1 cellular context compared by ENCODE assay signal in the genomic region with DNA sequence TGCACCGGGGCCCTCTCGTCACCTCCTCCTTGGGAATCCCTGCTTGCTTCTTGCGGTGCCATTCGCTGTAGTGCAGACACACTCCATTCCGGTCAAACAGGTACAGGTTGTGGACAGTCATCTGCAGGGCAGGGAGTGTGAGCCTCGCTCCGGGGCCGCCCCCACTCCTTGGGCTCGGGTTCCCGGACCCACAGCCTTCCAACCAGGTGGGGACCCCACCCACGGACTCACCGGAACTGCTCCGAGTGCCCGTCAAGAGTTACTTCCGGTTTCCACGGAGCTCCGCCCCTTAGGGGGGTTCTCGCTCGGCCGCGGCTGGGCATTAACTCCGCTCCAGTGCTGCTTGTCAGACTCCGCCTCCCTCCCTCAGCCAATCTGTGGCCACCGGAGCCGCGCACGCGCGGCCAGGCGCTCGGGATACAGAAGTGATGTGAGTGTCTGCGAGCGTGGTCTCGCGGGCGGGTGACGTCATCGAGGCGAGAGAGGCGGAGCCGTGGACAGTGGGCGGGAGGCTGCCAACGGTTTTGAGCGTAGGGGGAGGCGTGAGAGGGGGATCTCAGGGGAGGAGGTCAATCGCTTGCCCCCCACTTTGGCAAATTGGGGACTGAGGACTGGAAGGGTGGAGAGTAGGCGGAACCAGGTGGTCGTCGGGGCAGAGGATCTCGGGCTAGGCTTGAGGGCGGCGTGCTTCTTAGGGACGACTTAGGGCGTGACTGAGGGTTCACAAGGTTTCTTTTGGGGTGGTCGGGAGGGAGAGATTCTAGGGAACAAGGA.
TF ChIP-seq lines count a peak whose summit lies in the region.

A gene with protein sequence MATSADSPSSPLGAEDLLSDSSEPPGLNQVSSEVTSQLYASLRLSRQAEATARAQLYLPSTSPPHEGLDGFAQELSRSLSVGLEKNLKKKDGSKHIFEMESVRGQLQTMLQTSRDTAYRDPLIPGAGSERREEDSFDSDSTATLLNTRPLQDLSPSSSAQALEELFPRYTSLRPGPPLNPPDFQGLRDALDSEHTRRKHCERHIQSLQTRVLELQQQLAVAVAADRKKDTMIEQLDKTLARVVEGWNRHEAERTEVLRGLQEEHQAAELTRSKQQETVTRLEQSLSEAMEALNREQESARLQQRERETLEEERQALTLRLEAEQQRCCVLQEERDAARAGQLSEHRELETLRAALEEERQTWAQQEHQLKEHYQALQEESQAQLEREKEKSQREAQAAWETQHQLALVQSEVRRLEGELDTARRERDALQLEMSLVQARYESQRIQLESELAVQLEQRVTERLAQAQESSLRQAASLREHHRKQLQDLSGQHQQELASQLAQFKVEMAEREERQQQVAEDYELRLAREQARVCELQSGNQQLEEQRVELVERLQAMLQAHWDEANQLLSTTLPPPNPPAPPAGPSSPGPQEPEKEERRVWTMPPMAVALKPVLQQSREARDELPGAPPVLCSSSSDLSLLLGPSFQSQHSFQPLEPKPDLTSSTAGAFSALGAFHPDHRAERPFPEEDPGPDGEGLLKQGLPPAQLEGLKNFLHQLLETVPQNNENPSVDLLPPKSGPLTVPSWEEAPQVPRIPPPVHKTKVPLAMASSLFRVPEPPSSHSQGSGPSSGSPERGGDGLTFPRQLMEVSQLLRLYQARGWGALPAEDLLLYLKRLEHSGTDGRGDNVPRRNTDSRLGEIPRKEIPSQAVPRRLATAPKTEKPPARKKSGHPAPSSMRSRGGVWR (plus strand): TSS at position 498 of the 774 bp plus-strand sequence. CDS start 874 bp downstream, outside the sequence.
A gene with protein sequence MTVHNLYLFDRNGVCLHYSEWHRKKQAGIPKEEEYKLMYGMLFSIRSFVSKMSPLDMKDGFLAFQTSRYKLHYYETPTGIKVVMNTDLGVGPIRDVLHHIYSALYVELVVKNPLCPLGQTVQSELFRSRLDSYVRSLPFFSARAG (minus strand): TSS at position 238 of the 774 bp plus-strand sequence. CDS start 117 bp downstream, at position 121.

TF ChIP-seq in GM12878, 131 proteins besides CTCF, POLR2A, EP300 and RAD21 (continued from another document and continues in another):
- TF ChIP-seq, protein P1, sequence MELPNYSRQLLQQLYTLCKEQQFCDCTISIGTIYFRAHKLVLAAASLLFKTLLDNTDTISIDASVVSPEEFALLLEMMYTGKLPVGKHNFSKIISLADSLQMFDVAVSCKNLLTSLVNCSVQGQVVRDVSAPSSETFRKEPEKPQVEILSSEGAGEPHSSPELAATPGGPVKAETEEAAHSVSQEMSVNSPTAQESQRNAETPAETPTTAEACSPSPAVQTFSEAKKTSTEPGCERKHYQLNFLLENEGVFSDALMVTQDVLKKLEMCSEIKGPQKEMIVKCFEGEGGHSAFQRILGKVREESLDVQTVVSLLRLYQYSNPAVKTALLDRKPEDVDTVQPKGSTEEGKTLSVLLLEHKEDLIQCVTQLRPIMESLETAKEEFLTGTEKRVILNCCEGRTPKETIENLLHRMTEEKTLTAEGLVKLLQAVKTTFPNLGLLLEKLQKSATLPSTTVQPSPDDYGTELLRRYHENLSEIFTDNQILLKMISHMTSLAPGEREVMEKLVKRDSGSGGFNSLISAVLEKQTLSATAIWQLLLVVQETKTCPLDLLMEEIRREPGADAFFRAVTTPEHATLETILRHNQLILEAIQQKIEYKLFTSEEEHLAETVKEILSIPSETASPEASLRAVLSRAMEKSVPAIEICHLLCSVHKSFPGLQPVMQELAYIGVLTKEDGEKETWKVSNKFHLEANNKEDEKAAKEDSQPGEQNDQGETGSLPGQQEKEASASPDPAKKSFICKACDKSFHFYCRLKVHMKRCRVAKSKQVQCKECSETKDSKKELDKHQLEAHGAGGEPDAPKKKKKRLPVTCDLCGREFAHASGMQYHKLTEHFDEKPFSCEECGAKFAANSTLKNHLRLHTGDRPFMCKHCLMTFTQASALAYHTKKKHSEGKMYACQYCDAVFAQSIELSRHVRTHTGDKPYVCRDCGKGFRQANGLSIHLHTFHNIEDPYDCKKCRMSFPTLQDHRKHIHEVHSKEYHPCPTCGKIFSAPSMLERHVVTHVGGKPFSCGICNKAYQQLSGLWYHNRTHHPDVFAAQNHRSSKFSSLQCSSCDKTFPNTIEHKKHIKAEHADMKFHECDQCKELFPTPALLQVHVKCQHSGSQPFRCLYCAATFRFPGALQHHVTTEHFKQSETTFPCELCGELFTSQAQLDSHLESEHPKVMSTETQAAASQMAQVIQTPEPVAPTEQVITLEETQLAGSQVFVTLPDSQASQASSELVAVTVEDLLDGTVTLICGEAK (IDR thresholded peaks at IDR 0.05; ENCODE audit: borderline replicate concordance) = peak; percentile 91
- TF ChIP-seq RUNX3 (IDR thresholded peaks at IDR 0.05; ENCODE audit: low read length) (no peak), EGR1 (IDR thresholded peaks at IDR 0.05; ENCODE audit: borderline replicate concordance in 1 of 2, low read depth in 2 of 2, low read length in 2 of 2) (peak in 1 of 2 experiments; percentile 68; a peak in 1 of 3 replicates), IKZF1 (conservative IDR thresholded peaks at IDR 0.05) (peak; percentile 60), TCF7 (IDR thresholded peaks at IDR 0.05; ENCODE audit: borderline replicate concordance) (no peak), CHD1 (IDR thresholded peaks at IDR 0.05; ENCODE audit: low read depth, low read length) (no peak), HDGF (IDR thresholded peaks at IDR 0.05) (peak; percentile 97), CHD2 (IDR thresholded peaks at IDR 0.05; ENCODE audit: borderline replicate concordance, low read depth, low read length) (peak; percentile 96), SMC3 (IDR thresholded peaks at IDR 0.05; ENCODE audit: borderline replicate concordance, low read length) (0 out of 2 replicates have a peak, but pooled peaks have one; percentile 1), NRF1 (conservative IDR thresholded peaks at IDR 0.05; ENCODE audit: low read depth, low read length) (peak; percentile 90), CBX5 (IDR thresholded peaks at IDR 0.05; ENCODE audit: low read depth) (no peak), RFX5 (IDR thresholded peaks at IDR 0.05; ENCODE audit: low read depth, low read length) (peak; percentile 58), TBL1XR1 (IDR thresholded peaks at IDR 0.05; ENCODE audit: low read depth, low read length) (no peak), MEF2B (IDR thresholded peaks at IDR 0.05; ENCODE audit: partially characterized antibody, poor library complexity, severe bottlenecking) (peak; percentile 58), MXI1 (IDR thresholded peaks at IDR 0.05; ENCODE audit: low read depth, low read length) (peak; percentile 65), CREB1 (IDR thresholded peaks at IDR 0.05; ENCODE audit: low read depth) (peak; percentile 95), DPF2 (IDR thresholded peaks at IDR 0.05) (0 out of 2 replicates have a peak, but pooled peaks have one; percentile 49), FOXK2 (IDR thresholded peaks at IDR 0.05) (no peak), POU2F2 (IDR thresholded peaks at IDR 0.05; ENCODE audit: borderline replicate concordance, low read depth, low read length) (peak; percentile 23; the same call in 1 of the 3 replicates), CEBPB (IDR thresholded peaks at IDR 0.05; ENCODE audit: borderline replicate concordance in 1 of 2, low read depth in 2 of 2, low read length in 2 of 2) (no peak), ATF7 (IDR thresholded peaks at IDR 0.05; ENCODE audit: low read depth) (peak; percentile 100), MYB (IDR thresholded peaks at IDR 0.05; ENCODE audit: borderline replicate concordance, low read depth, low read length) (peak; percentile 71; the same call in 1 of the 2 replicates), MTA2 (IDR thresholded peaks at IDR 0.05; ENCODE audit: low read depth) (peak; percentile 67), KAT2A (conservative IDR thresholded peaks at IDR 0.05; ENCODE audit: control insufficient read depth, low read depth, low read length) (no peak), GABPA (IDR thresholded peaks at IDR 0.05; ENCODE audit: low read depth) (peak; percentile 87)
- TF ChIP-seq, protein P2, sequence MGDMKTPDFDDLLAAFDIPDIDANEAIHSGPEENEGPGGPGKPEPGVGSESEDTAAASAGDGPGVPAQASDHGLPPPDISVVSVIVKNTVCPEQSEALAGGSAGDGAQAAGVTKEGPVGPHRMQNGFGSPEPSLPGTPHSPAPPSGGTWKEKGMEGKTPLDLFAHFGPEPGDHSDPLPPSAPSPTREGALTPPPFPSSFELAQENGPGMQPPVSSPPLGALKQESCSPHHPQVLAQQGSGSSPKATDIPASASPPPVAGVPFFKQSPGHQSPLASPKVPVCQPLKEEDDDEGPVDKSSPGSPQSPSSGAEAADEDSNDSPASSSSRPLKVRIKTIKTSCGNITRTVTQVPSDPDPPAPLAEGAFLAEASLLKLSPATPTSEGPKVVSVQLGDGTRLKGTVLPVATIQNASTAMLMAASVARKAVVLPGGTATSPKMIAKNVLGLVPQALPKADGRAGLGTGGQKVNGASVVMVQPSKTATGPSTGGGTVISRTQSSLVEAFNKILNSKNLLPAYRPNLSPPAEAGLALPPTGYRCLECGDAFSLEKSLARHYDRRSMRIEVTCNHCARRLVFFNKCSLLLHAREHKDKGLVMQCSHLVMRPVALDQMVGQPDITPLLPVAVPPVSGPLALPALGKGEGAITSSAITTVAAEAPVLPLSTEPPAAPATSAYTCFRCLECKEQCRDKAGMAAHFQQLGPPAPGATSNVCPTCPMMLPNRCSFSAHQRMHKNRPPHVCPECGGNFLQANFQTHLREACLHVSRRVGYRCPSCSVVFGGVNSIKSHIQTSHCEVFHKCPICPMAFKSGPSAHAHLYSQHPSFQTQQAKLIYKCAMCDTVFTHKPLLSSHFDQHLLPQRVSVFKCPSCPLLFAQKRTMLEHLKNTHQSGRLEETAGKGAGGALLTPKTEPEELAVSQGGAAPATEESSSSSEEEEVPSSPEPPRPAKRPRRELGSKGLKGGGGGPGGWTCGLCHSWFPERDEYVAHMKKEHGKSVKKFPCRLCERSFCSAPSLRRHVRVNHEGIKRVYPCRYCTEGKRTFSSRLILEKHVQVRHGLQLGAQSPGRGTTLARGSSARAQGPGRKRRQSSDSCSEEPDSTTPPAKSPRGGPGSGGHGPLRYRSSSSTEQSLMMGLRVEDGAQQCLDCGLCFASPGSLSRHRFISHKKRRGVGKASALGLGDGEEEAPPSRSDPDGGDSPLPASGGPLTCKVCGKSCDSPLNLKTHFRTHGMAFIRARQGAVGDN (IDR thresholded peaks at IDR 0.05) = no peak
- TF ChIP-seq, protein P3, sequence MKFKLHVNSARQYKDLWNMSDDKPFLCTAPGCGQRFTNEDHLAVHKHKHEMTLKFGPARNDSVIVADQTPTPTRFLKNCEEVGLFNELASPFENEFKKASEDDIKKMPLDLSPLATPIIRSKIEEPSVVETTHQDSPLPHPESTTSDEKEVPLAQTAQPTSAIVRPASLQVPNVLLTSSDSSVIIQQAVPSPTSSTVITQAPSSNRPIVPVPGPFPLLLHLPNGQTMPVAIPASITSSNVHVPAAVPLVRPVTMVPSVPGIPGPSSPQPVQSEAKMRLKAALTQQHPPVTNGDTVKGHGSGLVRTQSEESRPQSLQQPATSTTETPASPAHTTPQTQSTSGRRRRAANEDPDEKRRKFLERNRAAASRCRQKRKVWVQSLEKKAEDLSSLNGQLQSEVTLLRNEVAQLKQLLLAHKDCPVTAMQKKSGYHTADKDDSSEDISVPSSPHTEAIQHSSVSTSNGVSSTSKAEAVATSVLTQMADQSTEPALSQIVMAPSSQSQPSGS (IDR thresholded peaks at IDR 0.05; ENCODE audit: low read length) = peak; percentile 67
- TF ChIP-seq, protein P4, sequence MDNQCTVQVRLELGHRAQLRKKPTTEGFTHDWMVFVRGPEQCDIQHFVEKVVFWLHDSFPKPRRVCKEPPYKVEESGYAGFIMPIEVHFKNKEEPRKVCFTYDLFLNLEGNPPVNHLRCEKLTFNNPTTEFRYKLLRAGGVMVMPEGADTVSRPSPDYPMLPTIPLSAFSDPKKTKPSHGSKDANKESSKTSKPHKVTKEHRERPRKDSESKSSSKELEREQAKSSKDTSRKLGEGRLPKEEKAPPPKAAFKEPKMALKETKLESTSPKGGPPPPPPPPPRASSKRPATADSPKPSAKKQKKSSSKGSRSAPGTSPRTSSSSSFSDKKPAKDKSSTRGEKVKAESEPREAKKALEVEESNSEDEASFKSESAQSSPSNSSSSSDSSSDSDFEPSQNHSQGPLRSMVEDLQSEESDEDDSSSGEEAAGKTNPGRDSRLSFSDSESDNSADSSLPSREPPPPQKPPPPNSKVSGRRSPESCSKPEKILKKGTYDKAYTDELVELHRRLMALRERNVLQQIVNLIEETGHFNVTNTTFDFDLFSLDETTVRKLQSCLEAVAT (IDR thresholded peaks at IDR 0.05) = peak; percentile 60; the same call in 1 of the 2 replicates
- TF ChIP-seq, protein P5, sequence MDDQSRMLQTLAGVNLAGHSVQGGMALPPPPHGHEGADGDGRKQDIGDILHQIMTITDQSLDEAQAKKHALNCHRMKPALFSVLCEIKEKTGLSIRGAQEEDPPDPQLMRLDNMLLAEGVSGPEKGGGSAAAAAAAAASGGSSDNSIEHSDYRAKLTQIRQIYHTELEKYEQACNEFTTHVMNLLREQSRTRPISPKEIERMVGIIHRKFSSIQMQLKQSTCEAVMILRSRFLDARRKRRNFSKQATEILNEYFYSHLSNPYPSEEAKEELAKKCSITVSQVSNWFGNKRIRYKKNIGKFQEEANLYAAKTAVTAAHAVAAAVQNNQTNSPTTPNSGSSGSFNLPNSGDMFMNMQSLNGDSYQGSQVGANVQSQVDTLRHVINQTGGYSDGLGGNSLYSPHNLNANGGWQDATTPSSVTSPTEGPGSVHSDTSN (IDR thresholded peaks at IDR 0.05; ENCODE audit: insufficient replicate concordance, low read depth, low read length) = peak; percentile 88
- TF ChIP-seq, protein P6, sequence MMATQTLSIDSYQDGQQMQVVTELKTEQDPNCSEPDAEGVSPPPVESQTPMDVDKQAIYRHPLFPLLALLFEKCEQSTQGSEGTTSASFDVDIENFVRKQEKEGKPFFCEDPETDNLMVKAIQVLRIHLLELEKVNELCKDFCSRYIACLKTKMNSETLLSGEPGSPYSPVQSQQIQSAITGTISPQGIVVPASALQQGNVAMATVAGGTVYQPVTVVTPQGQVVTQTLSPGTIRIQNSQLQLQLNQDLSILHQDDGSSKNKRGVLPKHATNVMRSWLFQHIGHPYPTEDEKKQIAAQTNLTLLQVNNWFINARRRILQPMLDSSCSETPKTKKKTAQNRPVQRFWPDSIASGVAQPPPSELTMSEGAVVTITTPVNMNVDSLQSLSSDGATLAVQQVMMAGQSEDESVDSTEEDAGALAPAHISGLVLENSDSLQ (IDR thresholded peaks at IDR 0.05) = peak; percentile 97
- TF ChIP-seq, protein P7, sequence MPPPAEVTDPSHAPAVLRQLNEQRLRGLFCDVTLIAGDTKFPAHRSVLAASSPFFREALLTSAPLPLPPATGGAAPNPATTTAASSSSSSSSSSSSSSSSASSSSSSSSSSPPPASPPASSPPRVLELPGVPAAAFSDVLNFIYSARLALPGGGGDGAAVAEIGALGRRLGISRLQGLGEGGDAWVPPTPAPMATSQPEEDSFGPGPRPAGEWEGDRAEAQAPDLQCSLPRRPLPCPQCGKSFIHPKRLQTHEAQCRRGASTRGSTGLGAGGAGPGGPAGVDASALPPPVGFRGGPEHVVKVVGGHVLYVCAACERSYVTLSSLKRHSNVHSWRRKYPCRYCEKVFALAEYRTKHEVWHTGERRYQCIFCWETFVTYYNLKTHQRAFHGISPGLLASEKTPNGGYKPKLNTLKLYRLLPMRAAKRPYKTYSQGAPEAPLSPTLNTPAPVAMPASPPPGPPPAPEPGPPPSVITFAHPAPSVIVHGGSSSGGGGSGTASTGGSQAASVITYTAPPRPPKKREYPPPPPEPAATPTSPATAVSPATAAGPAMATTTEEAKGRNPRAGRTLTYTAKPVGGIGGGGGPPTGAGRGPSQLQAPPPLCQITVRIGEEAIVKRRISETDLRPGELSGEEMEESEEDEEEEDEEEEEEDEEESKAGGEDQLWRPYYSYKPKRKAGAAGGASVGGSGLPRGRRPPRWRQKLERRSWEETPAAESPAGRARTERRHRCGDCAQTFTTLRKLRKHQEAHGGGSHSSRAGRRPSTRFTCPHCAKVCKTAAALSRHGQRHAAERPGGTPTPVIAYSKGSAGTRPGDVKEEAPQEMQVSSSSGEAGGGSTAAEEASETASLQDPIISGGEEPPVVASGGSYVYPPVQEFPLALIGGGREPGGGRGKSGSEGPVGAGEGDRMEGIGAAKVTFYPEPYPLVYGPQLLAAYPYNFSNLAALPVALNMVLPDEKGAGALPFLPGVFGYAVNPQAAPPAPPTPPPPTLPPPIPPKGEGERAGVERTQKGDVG (CRISPR knock-in tag; IDR thresholded peaks at IDR 0.05) = peak; percentile 86
